Comparison of ENCODE assay signal across 8 cellular contexts in the genomic region with DNA sequence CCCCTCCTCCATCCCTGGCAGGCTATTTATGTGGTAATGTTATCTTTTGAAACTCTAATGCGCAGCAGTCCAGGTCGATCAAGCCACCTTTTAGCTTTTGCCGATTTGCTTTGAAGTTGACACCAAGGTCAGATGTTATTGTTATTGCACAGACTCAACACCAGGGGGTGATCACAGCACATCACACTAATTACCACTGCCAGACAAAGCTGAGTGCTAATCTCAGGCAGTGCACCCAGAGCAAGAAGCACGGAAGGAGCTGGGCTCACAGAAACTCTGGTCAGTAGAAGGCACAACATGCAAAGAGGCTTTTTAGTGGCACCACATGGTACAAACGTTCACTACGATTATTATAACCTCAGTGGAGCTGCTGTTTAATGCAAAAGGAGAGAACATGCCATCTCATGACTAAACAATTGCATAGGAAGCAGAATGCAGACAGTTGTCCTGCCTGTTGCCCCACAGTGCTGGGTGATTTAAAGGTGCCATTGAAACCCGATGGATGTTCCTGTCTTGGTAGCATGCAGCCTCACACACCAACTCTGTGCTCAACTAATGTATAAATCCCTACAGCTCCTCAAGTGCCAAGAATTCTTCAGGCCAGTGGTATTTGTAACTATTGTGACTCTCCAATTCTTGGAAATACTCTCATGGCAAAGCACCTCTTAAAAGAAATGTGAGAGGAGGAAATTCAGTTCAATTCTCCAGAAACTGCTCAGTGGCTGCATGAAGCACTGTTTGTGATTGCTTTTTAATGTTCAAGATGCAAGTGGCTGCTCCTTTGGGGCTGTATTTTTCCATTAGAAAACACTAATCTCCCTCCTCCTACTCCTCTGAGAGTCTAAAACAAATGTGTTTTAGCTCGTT.
DNase-seq lines count a peak whose midpoint lies in the region; ATAC-seq, FAIRE-seq and TF ChIP-seq lines count a peak whose summit lies in the region.

No MANE protein-coding gene starts in this region.

- peak; percentile 54 for FAIRE-seq in pancreas (lab: Jason Lieb, UNC)

- no peaks in the 10 kb centered on the region for H3K36me3 ChIP-seq in pancreas

- H3K27ac ChIP-seq in pancreas, result peak overlapping the region in 3 of 4 donors; percentile 9 to 31 (median 17)

- in situ Hi-C loops in KBM-7 (cut with MboI; ENCODE audit: low pct_unique_long_range_greater_than_20kb, low sequenced_read_pairs), result no loop called here

- ATAC-seq in GM21825 (IDR thresholded peaks at IDR 0.05; ENCODE audit: unreplicated experiment), result peak; percentile 91
- ATAC-seq in pancreas, result peak; percentile 93 to 100 (median 99)

- H3K27me3 ChIP-seq in pancreas, result no peaks in the 10 kb centered on the region

- H3K9me3 ChIP-seq in pancreas, result no peaks in the 10 kb centered on the region

- peak; percentile 59 to 80 (median 77) for TF ChIP-seq CTCF in pancreas (IDR thresholded peaks at IDR 0.05)

- DNase-seq in GM03348 (ENCODE audit: low spot score) (peak; percentile 79), KBM-7 (peak; percentile 83), RKO (ENCODE audit: low spot score) (peak; percentile 51), glomerular visceral epithelial cell (ENCODE audit: extremely low spot score) (peak; percentile 55), pancreas (peak in 5 of 6 donors; percentile 34 to 78 (median 62)), NCI-H2029 (lab: John Stamatoyannopoulos, UW) (no peak)
- DNase-seq in activated effector memory CD4-positive, alpha-beta T cell treated with anti-CD3 and anti-CD28 coated beads, Interleukin-2, amount 50 U/mL, for 16 hours, result peak; percentile 65

- H3K4me3 ChIP-seq in pancreas, result no peak overlapping the region

- H3K4me1 ChIP-seq in pancreas, result peaks cover 0 to 13% (median 6%) of the 10 kb centered on the region in 3 donors

- intact Hi-C loops in pancreas (cut with DNase I), result no loop called here

- 6 to 7% methylated on average over 8 of the region's 8 CpGs for WGBS in pancreas, 2 donors
